1 cellular context compared by ENCODE assay signal in the genomic region with DNA sequence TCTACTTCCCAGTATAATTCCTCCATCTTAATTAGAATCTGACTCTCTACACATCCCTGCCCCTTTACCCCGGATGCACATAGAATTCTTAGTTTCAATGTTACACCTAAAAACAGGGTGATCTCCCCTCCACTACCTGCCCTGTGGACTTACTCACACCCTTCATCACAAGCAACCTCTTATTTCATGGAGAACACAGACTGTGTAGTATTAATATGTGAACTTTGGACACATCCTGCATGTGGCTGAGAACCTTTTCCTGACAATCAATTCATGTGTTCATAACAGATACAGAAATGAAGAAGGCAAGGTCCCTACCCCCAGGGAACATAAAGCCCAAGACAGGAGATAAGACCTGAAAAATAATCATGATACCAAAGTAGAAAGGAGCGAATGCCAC.
TF ChIP-seq lines count a peak whose summit lies in the region.

No MANE protein-coding gene starts in this region.

TF ChIP-seq in A549, 52 proteins besides CTCF, POLR2A, EP300 and RAD21 (continued from another document):
- no peak for TF ChIP-seq HEYL (CRISPR knock-in tag; IDR thresholded peaks at IDR 0.05)
- no peak for TF ChIP-seq TP53 (CRISPR knock-in tag; IDR thresholded peaks at IDR 0.05)
- TF ChIP-seq RARB (CRISPR knock-in tag; IDR thresholded peaks at IDR 0.05), result no peak
